1 cellular context compared by ENCODE assay signal in the genomic region with DNA sequence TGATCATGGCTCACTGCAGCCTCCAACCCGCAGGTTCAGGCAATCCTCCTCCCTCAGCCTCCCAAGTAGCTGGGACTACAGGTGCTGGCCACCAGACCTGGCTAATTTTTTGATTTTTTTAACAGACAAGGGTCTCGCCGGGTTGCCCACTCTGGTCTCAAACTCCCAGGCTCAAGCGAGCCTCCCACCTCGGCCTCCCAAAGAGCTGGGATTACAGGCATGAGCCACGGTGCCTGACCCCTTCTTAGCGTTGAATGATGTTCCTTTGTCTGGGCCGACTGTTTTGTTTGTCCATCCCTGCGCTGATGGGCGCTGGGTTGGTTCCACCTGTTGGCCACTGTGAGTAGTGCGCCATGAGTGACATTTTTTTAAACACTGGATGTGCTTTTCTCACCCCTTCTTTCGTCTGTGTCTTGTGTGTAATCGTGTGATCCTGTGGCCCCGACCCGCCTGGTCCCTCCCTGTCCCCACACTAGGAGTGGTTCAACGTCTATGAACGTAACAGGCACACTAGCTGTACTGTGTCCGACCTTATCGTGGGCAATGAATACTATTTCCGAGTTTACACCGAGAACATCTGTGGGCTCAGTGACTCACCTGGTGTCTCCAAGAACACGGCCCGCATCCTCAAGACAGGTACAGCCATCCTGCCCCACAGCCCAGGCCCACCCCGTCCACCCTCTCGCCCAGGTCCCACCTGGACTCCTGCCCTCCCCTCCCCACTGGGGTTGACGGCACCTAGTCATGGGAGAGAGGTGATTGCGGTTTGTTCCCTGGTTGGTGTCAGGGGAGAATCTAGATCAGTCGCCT.
A peak's percentile ranks its signal among the peaks of the same experiment; 100 is the strongest.
TF ChIP-seq lines count a peak whose summit lies in the region.

No MANE protein-coding gene starts in this region.

TF ChIP-seq in H1, 55 proteins besides CTCF, POLR2A, EP300 and RAD21:
- TF ChIP-seq SIRT6 (IDR thresholded peaks at IDR 0.05; ENCODE audit: low read length), result no peak
- peak; percentile 79; the same call in 1 of the 2 replicates for TF ChIP-seq KDM1A (IDR thresholded peaks at IDR 0.05; ENCODE audit: borderline replicate concordance, low read length)
- TF ChIP-seq JUND (IDR thresholded peaks at IDR 0.05; ENCODE audit: low read length), result peak; percentile 11; the same call in 1 of the 2 replicates
- TF ChIP-seq JUN (IDR thresholded peaks at IDR 0.05; ENCODE audit: low read depth, low read length), result no peak
- TF ChIP-seq BACH1 (IDR thresholded peaks at IDR 0.05; ENCODE audit: low read length), result no peak
- no peak for TF ChIP-seq HDAC6 (IDR thresholded peaks at IDR 0.05; ENCODE audit: low read depth, low read length)
- TF ChIP-seq PHF8 (conservative IDR thresholded peaks at IDR 0.05; ENCODE audit: low read depth, low read length), result no peak
- TF ChIP-seq TAF1 (IDR thresholded peaks at IDR 0.05; ENCODE audit: low read depth, low read length), result no peak
- no peak for TF ChIP-seq HDAC2 (IDR thresholded peaks at IDR 0.05; ENCODE audit: borderline replicate concordance in 1 of 2, low read depth in 2 of 2, low read length in 2 of 2)
TF ChIP-seq in H1: peak in this region for 2.
